8 cellular contexts compared by ENCODE assay signal in genomic region chr12:56257491-56258067, GRCh38. TPM values are rescaled to one million over a fixed set of nuclear protein-coding genes. Genes with fewer than 3 reads are reported as not detected.
DNase-seq lines count a peak whose midpoint lies in the region; ATAC-seq and TF ChIP-seq lines count a peak whose summit lies in the region.

No MANE protein-coding gene starts in this region.

- H3K36me3 Mint-ChIP-seq in Calu3 (ENCODE audit: insufficient read depth, unreplicated experiment) = peaks cover 51% of the 10 kb centered on the region

- H3K27me3 ChIP-seq in mammary epithelial cell (ENCODE audit: insufficient read depth, low read length) = no peaks in the 10 kb centered on the region

- H3K27ac ChIP-seq in mammary epithelial cell (ENCODE audit: insufficient read depth, low read depth, low read length) (peak overlapping the region; percentile 24), temporal lobe (ENCODE audit: low read depth, low read length) (peak overlapping the region; percentile 72)

- peaks cover 2% of the 10 kb centered on the region for H3K9me3 Mint-ChIP-seq in Calu3 (ENCODE audit: low read depth, unreplicated experiment)

- intact Hi-C loops in Calu3 (cut with micrococcal nuclease; ENCODE audit: unreplicated experiment) = no loop called here
- intact Hi-C loops in mammary epithelial cell (cut with micrococcal nuclease) = loop anchor here (1.0 kb wide), 2 partner anchors 64 to 138 kb away; no protein-coding TSS in a partner anchor

- DNase-seq in Calu3 = peak; percentile 54
- DNase-seq in NCI-H2171 (lab: John Stamatoyannopoulos, UW) = peak; percentile 22
- peak; percentile 38 for DNase-seq in mammary epithelial cell
- DNase-seq in left lobe of liver (ENCODE audit: low spot score) = no peak
- DNase-seq in GF-D8 (lab: John Stamatoyannopoulos, UW) = no peak
- no peak for DNase-seq in activated CD4-positive, CD25-positive, alpha-beta regulatory T cell treated with anti-CD3 and anti-CD28 coated beads, Interleukin-2, amount 50 U/mL, for 72 hours

- TF ChIP-seq CTCF in Calu3 (IDR thresholded peaks at IDR 0.05; ENCODE audit: unreplicated experiment) = no peak
- TF ChIP-seq CTCF in mammary epithelial cell (conservative IDR thresholded peaks at IDR 0.05 in 1 of 2, IDR thresholded peaks at IDR 0.05 in 1 of 2; ENCODE audit: extremely low read depth in 1 of 2, insufficient read depth in 1 of 2, low read depth in 1 of 2, low read length in 2 of 2) = no peak

- peak overlapping the region; percentile 68 for H3K4me2 ChIP-seq in mammary epithelial cell (ENCODE audit: insufficient read depth, low read depth, low read length)

- H3K4me3 Mint-ChIP-seq in Calu3 (ENCODE audit: low read depth, unreplicated experiment) = peak overlapping the region; percentile 83

- peak; percentile 13 for ATAC-seq in GM21825 (IDR thresholded peaks at IDR 0.05; ENCODE audit: unreplicated experiment)
- peak; percentile 22 for ATAC-seq in left lobe of liver

- 0% methylated on average over 10 of the region's 27 CpGs for WGBS in mammary epithelial cell (ENCODE audit: low coverage, missing lambda C conversion rate)

- H3K27me3 Mint-ChIP-seq in Calu3 (ENCODE audit: unreplicated experiment) = no peaks in the 10 kb centered on the region

- H3K27ac Mint-ChIP-seq in Calu3 (ENCODE audit: unreplicated experiment) = peak overlapping the region; percentile 55

- H3K4me3 ChIP-seq in mammary epithelial cell (replicated peaks in 1 of 3; ENCODE audit: insufficient read depth in 1 of 3, low read depth in 2 of 3, low read length in 3 of 3) = peak overlapping the region; percentile 64 to 80 (median 79)

- CTCF ChIA-PET in Calu3 (lab: Charles Lee) = interaction anchor here (0.6 to 1.7 kb wide), 9 partner anchors 9 to 519 kb away, joined by 3 to 10 read pairs (median 3); partner anchors contain the start of genes ESYT1 and RNF41
- CTCF ChIA-PET in mammary epithelial cell (lab: Charles Lee; ENCODE audit: low non-redundant PET) = interaction anchor here (0.6 kb wide), 1 partner anchor 211 kb away, joined by 5 read pairs; no protein-coding TSS in a partner anchor

- peaks cover 48% of the 10 kb centered on the region for H3K79me2 ChIP-seq in mammary epithelial cell (ENCODE audit: insufficient read depth, low read length)

- H4K20me1 ChIP-seq in mammary epithelial cell (ENCODE audit: insufficient read depth, low read length) = no peaks in the 10 kb centered on the region

- H3K9me3 ChIP-seq in mammary epithelial cell (replicated peaks; ENCODE audit: insufficient read depth, low read length) = no peaks in the 10 kb centered on the region

- H3K9ac ChIP-seq in mammary epithelial cell (ENCODE audit: insufficient read depth, low read length) = peak overlapping the region; percentile 68

- H2AFZ ChIP-seq in mammary epithelial cell (ENCODE audit: low read depth, low read length) = peak overlapping the region; percentile 97

- H3K4me1 Mint-ChIP-seq in Calu3 (ENCODE audit: low read depth, unreplicated experiment) = peaks cover 28% of the 10 kb centered on the region

- peaks cover 35% of the 10 kb centered on the region for H3K4me1 ChIP-seq in mammary epithelial cell (ENCODE audit: insufficient read depth, low read length)

- peaks cover 28% of the 10 kb centered on the region for H3K36me3 ChIP-seq in mammary epithelial cell (ENCODE audit: insufficient read depth, low read length)

- dilution Hi-C loops in mammary epithelial cell (cut with HindIII; ENCODE audit: low sequenced_read_pairs) = no loop called here

- in situ Hi-C loops in mammary epithelial cell (cut with MboI; ENCODE audit: low sequenced_read_pairs in 2 of 2) = no loop called here

- BruUV-seq in Calu3 (replicated peaks; lab: Mats Ljungman, UMichigan) (TSS peak; percentile 34), mammary epithelial cell (replicated peaks; lab: Mats Ljungman, UMichigan) (TSS peak; percentile 4)

RNA-seq across cellular contexts. Expression of gene ANKRD52, which starts 0.6 kb away (rescaled TPM):
- total RNA-seq in Calu3 (2022) (45.3 and 50.6 TPM in 2 replicates), mammary epithelial cell (10 to 100 TPM; 22.8 to 45.2 TPM), left lobe of liver (12.9 TPM), temporal lobe (11.3 TPM)
- polyA plus RNA-seq in mammary epithelial cell = 18.0 TPM
- polyA minus RNA-seq in mammary epithelial cell = 141 TPM

RNA-seq across cellular contexts. Expression of gene COQ10A, which starts 9.2 kb away (rescaled TPM):
- total RNA-seq in Calu3 (2022) = 10.7 and 11.4 TPM in 2 replicates
- total RNA-seq in mammary epithelial cell = 1 to 10 TPM; 3.7 to 4.2 TPM
- 8.0 TPM for polyA plus RNA-seq in mammary epithelial cell
- polyA minus RNA-seq in mammary epithelial cell = not detected
- 24.8 TPM for total RNA-seq in left lobe of liver
- total RNA-seq in temporal lobe = 7.1 TPM

RNA-seq across cellular contexts. Expression of gene SLC39A5, which starts 27.7 kb away (rescaled TPM):
- total RNA-seq in Calu3 (2022) (0.98 TPM in 1 of 2 replicates, not detected in the other), mammary epithelial cell (under 1 TPM in 1 of 2 donors, not detected in 1; 0.45 TPM), left lobe of liver (227 TPM), temporal lobe (0.25 TPM)
- not detected for polyA plus RNA-seq in mammary epithelial cell
- polyA minus RNA-seq in mammary epithelial cell = not detected

RNA-seq across cellular contexts. Expression of gene NABP2, which starts 33.4 kb away (rescaled TPM):
- total RNA-seq in Calu3 (2022) = 55.5 and 63.3 TPM in 2 replicates
- total RNA-seq in mammary epithelial cell = 10 to 100 TPM; 18.3 to 37.5 TPM
- polyA plus RNA-seq in mammary epithelial cell = 61.2 TPM
- polyA minus RNA-seq in mammary epithelial cell = 25.3 TPM
- 16.0 TPM for total RNA-seq in left lobe of liver
- total RNA-seq in temporal lobe = 14.0 TPM

RNA-seq across cellular contexts. Expression of gene RNF41, which starts 35.9 kb away (rescaled TPM):
- total RNA-seq in Calu3 (2022) = 42.6 and 43.9 TPM in 2 replicates
- 100 to 1,000 TPM in 1 of 2 donors, 10 to 100 TPM in 1; 66.8 to 151 TPM for total RNA-seq in mammary epithelial cell
- polyA plus RNA-seq in mammary epithelial cell = 51.7 TPM
- 115 TPM for polyA minus RNA-seq in mammary epithelial cell
- total RNA-seq in left lobe of liver = 13.2 TPM
- total RNA-seq in temporal lobe = 70.8 TPM

Comparison
In these comparisons a context has a peak if more than half of its experiments do, and no peak if none do; other contexts are left out.
1. DNase-seq: peak in Calu3 (single experiment), NCI-H2171 (single experiment) and mammary epithelial cell (single experiment); none in left lobe of liver (single experiment), GF-D8 (single experiment) and activated CD4-positive, CD25-positive, alpha-beta regulatory T cell treated with anti-CD3 and anti-CD28 coated beads, Interleukin-2, amount 50 U/mL, for 72 hours (single experiment).
2. RNA of gene SLC39A5, which starts 27.7 kb away (total RNA-seq): 227 TPM in left lobe of liver (single experiment); 0.45 TPM in mammary epithelial cell, 0.98 TPM in Calu3 and 0.25 TPM in temporal lobe (single experiment); every median in the first group is over 100 times any median in the second.